In genomic region chr2:47321411-47322031, GRCh38 we compare ENCODE assay signal across 15 cellular contexts. TPM values are rescaled to one million over a fixed set of nuclear protein-coding genes. Genes with fewer than 3 reads are reported as not detected.
A peak's percentile ranks its signal among the peaks of the same experiment; 100 is the strongest.
DNase-seq lines count a peak whose midpoint lies in the region; ATAC-seq, FAIRE-seq and TF ChIP-seq lines count a peak whose summit lies in the region.
"Had no signal": no experiment of that assay in that cellular context is flagged by ENCODE, and none has a peak within 500 bp of the region (broad histone marks: within the 10 kb centered on the region; RNA-seq: fewer than 3 reads in every experiment).

No MANE protein-coding gene starts in this region.

- H3K36me3 ChIP-seq in HEK293 (ENCODE audit: control insufficient read depth in 2 of 2, insufficient read depth in 1 of 2, low read length in 2 of 2) (no peaks in the 10 kb centered on the region), H1 (ENCODE audit: control insufficient read depth in 2 of 4, insufficient read depth in 4 of 4, low read length in 3 of 4) (no peaks in the 10 kb centered on the region)
- H3K36me3 ChIP-seq: SJSA1 had no signal

- H2BK5ac ChIP-seq in H1 (ENCODE audit: low read depth, low read length), result no peak overlapping the region

- H3K9ac ChIP-seq in H1 (replicated peaks in 1 of 4; ENCODE audit: extremely low read depth in 1 of 4, low read depth in 3 of 4, low read length in 3 of 4), result no peak overlapping the region

- H3K9me3 ChIP-seq in HEK293 (ENCODE audit: control insufficient read depth, insufficient read depth, low read depth, low read length), result no peaks in the 10 kb centered on the region
- H3K9me3 ChIP-seq in H1 (ENCODE audit: insufficient read depth in 2 of 2, low read depth in 1 of 2, low read length in 1 of 2), result no peaks in the 10 kb centered on the region
- H3K9me3 ChIP-seq: SJSA1 had no signal

- 85% methylated on average over 4 of the region's 4 CpGs; no CpG with 5 or more reads in 1 of the 2 experiments for WGBS in H1 (ENCODE audit: extremely low coverage in 1 of 2, insufficient coverage in 1 of 2, insufficient read length in 1 of 2, insufficient replicate concordance in 2 of 2, low coverage in 1 of 2, low lambda C conversion rate in 2 of 2, missing lambda C conversion rate in 1 of 2), 2 experiments

- H4K91ac ChIP-seq in H1 (replicated peaks; ENCODE audit: insufficient read length, low read length), result no peak overlapping the region

- POLR2A ChIA-PET in HEK293 (lab: Yijun Ruan, JAX) (interaction anchor here (0.5 to 1.5 kb wide), 3 partner anchors 149 to 377 kb away, joined by 3 to 7 read pairs (median 6); no protein-coding TSS in a partner anchor), H1 (lab: Charles Lee; ENCODE audit: partially characterized antibody) (interaction anchor here (1.7 to 2.5 kb wide), 2 partner anchors 8 to 24 kb away, joined by 6 to 7 read pairs; no protein-coding TSS in a partner anchor)

- H4K8ac ChIP-seq in H1 (ENCODE audit: extremely low read depth, insufficient read depth, low read length), result 0 out of 2 replicates have a peak overlapping the region, but pooled peaks have one; percentile 53

- H3K27ac ChIP-seq in HEK293 (ENCODE audit: extremely low read depth, low read depth, low read length) (no peak overlapping the region), H1 (ENCODE audit: low read depth, low read length) (no peak overlapping the region)
- H3K27ac ChIP-seq: SJSA1 had no signal

- TF ChIP-seq RAD21 in H1 (IDR thresholded peaks at IDR 0.05 in 1 of 2, conservative IDR thresholded peaks at IDR 0.05 in 1 of 2; ENCODE audit: low read depth in 2 of 2, low read length in 2 of 2), result no peak

- no peak for TF ChIP-seq POLR2A in H1 (IDR thresholded peaks at IDR 0.05; ENCODE audit: control extremely low read depth in 1 of 2, low read depth in 2 of 2, low read length in 2 of 2)

- H3K4me1 ChIP-seq in HEK293 (ENCODE audit: control insufficient read depth, insufficient read depth, low read length) (peaks cover 3% of the 10 kb centered on the region; the same call in 1 of the 2 replicates), H1 (replicated peaks in 1 of 4; ENCODE audit: control insufficient read depth in 3 of 4, insufficient read depth in 4 of 4, low read length in 3 of 4) (0 out of 7 replicates have a peak, but pooled peaks cover 0 to 2% (median 0%) of the 10 kb centered on the region in 4 experiments)

- no peak for ATAC-seq in HG03460 (IDR thresholded peaks at IDR 0.05; ENCODE audit: unreplicated experiment)
- no peak for ATAC-seq in omental fat pad (ENCODE audit: low FRiP score)
- ATAC-seq in esophagus mucosa, result no peak

- H3K56ac ChIP-seq in H1 (replicated peaks; ENCODE audit: insufficient read length, low read depth, low read length), result no peak overlapping the region

- TF ChIP-seq CTCF in HEK293 (tag by site-specific recombination; IDR thresholded peaks at IDR 0.05) (no peak), H1 (IDR thresholded peaks at IDR 0.05; ENCODE audit: control extremely low read depth in 1 of 3, insufficient read depth in 1 of 3, low read depth in 1 of 3, low read length in 3 of 3) (no peak), omental fat pad (IDR thresholded peaks at IDR 0.05) (no peak)

- peak; percentile 80 for DNase-seq in NCI-H82 (lab: John Stamatoyannopoulos, UW)
- no peak for DNase-seq in H1 (ENCODE audit: low read depth in 1 of 2, low spot score in 2 of 2)
- DNase-seq in putamen (ENCODE audit: low spot score), result peak; percentile 72
- no peak for DNase-seq in NCI-H748 treated with DMSO at 0.1 percent for 48 hours (lab: John Stamatoyannopoulos, UW)
- no peak for DNase-seq in omental fat pad (ENCODE audit: low spot score)
- DNase-seq: dermis blood vessel endothelial cell, foreskin melanocyte, kidney glomerular epithelial cell, NCI-H226, nephron progenitor cell had no signal

- H3K27me3 ChIP-seq in H1 (replicated peaks in 1 of 4; ENCODE audit: control insufficient read depth in 3 of 4, extremely low read depth in 1 of 4, insufficient read depth in 3 of 4, low read length in 3 of 4), result no peaks in the 10 kb centered on the region
- H3K27me3 ChIP-seq: SJSA1 had no signal

- H2AK5ac ChIP-seq in H1 (ENCODE audit: low read depth, low read length), result no peak overlapping the region

- H3K4me3 ChIP-seq in HEK293 (ENCODE audit: low read depth, low read length) (no peak overlapping the region), H1 (ENCODE audit: extremely low read depth in 1 of 4, insufficient read depth in 2 of 4, low read depth in 3 of 4, low read length in 4 of 4) (no peak overlapping the region)
- H3K4me3 ChIP-seq: SJSA1, smooth muscle cell had no signal

- no peak overlapping the region for H3K4me2 ChIP-seq in H1 (ENCODE audit: insufficient read depth in 1 of 2, low read depth in 2 of 2, low read length in 2 of 2)
- H3K4me2 ChIP-seq: smooth muscle cell had no signal

- H3K79me2 ChIP-seq in H1 (ENCODE audit: control insufficient read depth in 1 of 2, insufficient read depth in 2 of 2, low read length in 2 of 2), result no peaks in the 10 kb centered on the region

- peak overlapping the region; percentile 40; the same call in 1 of the 2 replicates for H2BK15ac ChIP-seq in H1 (ENCODE audit: low read length)

- no peak overlapping the region for H4K5ac ChIP-seq in H1 (ENCODE audit: insufficient read length, low read depth, low read length)

- CTCF ChIA-PET in HEK293 (lab: Yijun Ruan, JAX), result interaction anchor here (0.6 to 2.5 kb wide), 17 partner anchors 9 to 1328 kb away, joined by 3 to 20 read pairs (median 5); no protein-coding TSS in a partner anchor
- CTCF ChIA-PET in H1 (lab: Charles Lee; ENCODE audit: partially characterized antibody), result interaction anchor here (0.6 to 11.5 kb wide), 19 partner anchors 13 to 402 kb away, joined by 3 to 164 read pairs (median 4); no protein-coding TSS in a partner anchor

- no peaks in the 10 kb centered on the region for H3K79me1 ChIP-seq in H1 (ENCODE audit: low read depth, low read length)

- H4K20me1 ChIP-seq in H1 (replicated peaks in 1 of 2; ENCODE audit: control insufficient read depth in 1 of 2, insufficient read depth in 2 of 2, low read length in 2 of 2), result no peaks in the 10 kb centered on the region

- no peaks in the 10 kb centered on the region for H3K23me2 ChIP-seq in H1 (ENCODE audit: low read depth, low read length)

- no peak overlapping the region for H2AFZ ChIP-seq in H1 (ENCODE audit: low read length)

- no peak for FAIRE-seq in H1 (lab: Jason Lieb, UNC)

- H2BK120ac ChIP-seq in H1 (replicated peaks; ENCODE audit: low read depth, low read length), result no peak overlapping the region

- H3K14ac ChIP-seq in H1 (ENCODE audit: insufficient read length), result no peak overlapping the region

- H2BK12ac ChIP-seq in H1 (ENCODE audit: low read depth, low read length), result no peak overlapping the region

- H3K23ac ChIP-seq in H1 (ENCODE audit: insufficient read length), result no peak overlapping the region

- H3K4ac ChIP-seq in H1 (replicated peaks; ENCODE audit: insufficient read length, low read depth, low read length), result no peak overlapping the region

- TF ChIP-seq EP300 in H1 (IDR thresholded peaks at IDR 0.05; ENCODE audit: borderline replicate concordance in 1 of 2, low read depth in 2 of 2, low read length in 2 of 2), result no peak

- H3K18ac ChIP-seq in H1 (ENCODE audit: extremely low read depth, low read length), result no peak overlapping the region; the same call in 1 of the 2 replicates

- H2BK20ac ChIP-seq in H1 (ENCODE audit: low read length), result peak overlapping the region; percentile 21; the same call in 1 of the 2 replicates

TF ChIP-seq in HEK293, 187 proteins besides CTCF, POLR2A, EP300 and RAD21:
- no peak for TF ChIP-seq TRIM28 (IDR thresholded peaks at IDR 0.05; ENCODE audit: borderline replicate concordance, low read length)
- TF ChIP-seq GLIS1 (tag by site-specific recombination; IDR thresholded peaks at IDR 0.05), result peak; percentile 19; the same call in 1 of the 2 replicates
- peak; percentile 38; the same call in 1 of the 2 replicates for TF ChIP-seq OSR2 (tag by site-specific recombination; IDR thresholded peaks at IDR 0.05)
- no peak for TF ChIP-seq IKZF3 (tag by site-specific recombination; IDR thresholded peaks at IDR 0.05)
TF ChIP-seq in HEK293: peak in this region for 2.

TF ChIP-seq in H1, 55 proteins besides CTCF, POLR2A, EP300 and RAD21 (continues in another document):
- no peak for TF ChIP-seq CEBPB (IDR thresholded peaks at IDR 0.05; ENCODE audit: low read depth, low read length)
- no peak for TF ChIP-seq ATF2 (IDR thresholded peaks at IDR 0.05; ENCODE audit: low read length)
- TF ChIP-seq YY1 (IDR thresholded peaks at IDR 0.05; ENCODE audit: low read depth, low read length), result no peak
- TF ChIP-seq POLR2AphosphoS5 (IDR thresholded peaks at IDR 0.05; ENCODE audit: low read depth, low read length), result no peak
- no peak for TF ChIP-seq SIN3A (conservative IDR thresholded peaks at IDR 0.05 in 1 of 2, IDR thresholded peaks at IDR 0.05 in 1 of 2; ENCODE audit: low read depth in 1 of 2, low read length in 2 of 2)
- TF ChIP-seq TEAD4 (IDR thresholded peaks at IDR 0.05; ENCODE audit: low read depth, low read length), result no peak
- no peak for TF ChIP-seq SIRT6 (IDR thresholded peaks at IDR 0.05; ENCODE audit: low read length)
- TF ChIP-seq CHD1 (IDR thresholded peaks at IDR 0.05; ENCODE audit: low read depth, low read length), result no peak
- no peak for TF ChIP-seq SIX5 (IDR thresholded peaks at IDR 0.05; ENCODE audit: low read depth, low read length)
- TF ChIP-seq SP4 (IDR thresholded peaks at IDR 0.05; ENCODE audit: low read length), result no peak
- TF ChIP-seq CBX8 (IDR thresholded peaks at IDR 0.05; ENCODE audit: borderline replicate concordance, low read depth, low read length), result no peak

RNA-seq across cellular contexts. Expression of gene EPCAM, which starts 47.6 kb away (rescaled TPM):
- 212 and 218 TPM in 2 replicates for total RNA-seq in H1 (2021; fragmentation: NEBNext Ultra II Directional; extraction: Animal tissue kit (Norgen Biotek cat#: 25700))
- 37.7 and 40.3 TPM in 2 replicates for polyA plus RNA-seq in H1 (2011; rRNA removed)
- polyA plus RNA-seq in H1 (2011; cell fraction: cytosol; rRNA removed), result 103 TPM
- polyA plus RNA-seq in H1 (2011; cell fraction: nucleus; rRNA removed), result 30.8 TPM
- 108 to 225 TPM (median 124 TPM) in 4 replicates for polyA plus RNA-seq in H1 (2012, experiment 1 of 2)
- 45.3 TPM for polyA plus RNA-seq in H1 (2012, experiment 2 of 2)
- 257 TPM for polyA plus RNA-seq in H1 (2013, experiment 1 of 2)
- polyA plus RNA-seq in H1 (2013, experiment 2 of 2), result 290 TPM
- 52.2 and 54.2 TPM in 2 replicates for polyA minus RNA-seq in H1 (2011; rRNA and poly(A)+ RNA removed)
- polyA minus RNA-seq in H1 (2011; cell fraction: cytosol; rRNA and poly(A)+ RNA removed), result 99.4 TPM
- polyA minus RNA-seq in H1 (2011; cell fraction: nucleus; rRNA and poly(A)+ RNA removed), result 42.2 TPM
- total RNA-seq in omental fat pad (under 1 TPM in 1 of 4 donors, not detected in 3; 0.46 TPM), esophagus mucosa (11.3 TPM)

Comparison
In these comparisons a context has a peak if more than half of its experiments do, and no peak if none do; other contexts are left out.
1. DNase-seq: peak in NCI-H82 (single experiment) and putamen (single experiment); none in H1 (0 of 2), NCI-H748 treated with DMSO at 0.1 percent for 48 hours (single experiment) and omental fat pad (single experiment).
2. RNA of gene EPCAM, which starts 47.6 kb away (total RNA-seq): 212 to 218 TPM in H1; 11.3 TPM in esophagus mucosa (single experiment) and 0.46 TPM in omental fat pad; every median in the first group is over 10 times any median in the second.